9 cellular contexts compared by ENCODE assay signal in genomic region chr18:55401275-55401620, GRCh38.
DNase-seq lines count a peak whose midpoint lies in the region; ATAC-seq, FAIRE-seq and TF ChIP-seq lines count a peak whose summit lies in the region.
"Had no signal": no experiment of that assay in that cellular context is flagged by ENCODE, and none has a peak within 500 bp of the region (broad histone marks: within the 10 kb centered on the region; RNA-seq: fewer than 3 reads in every experiment).

No MANE protein-coding gene starts in this region.

- H3K4me2 ChIP-seq in OCI-LY3 (ENCODE audit: low read length) = peak overlapping the region; percentile 76
- H3K4me2 ChIP-seq in H1 (ENCODE audit: insufficient read depth in 1 of 2, low read depth in 2 of 2, low read length in 2 of 2) = peak overlapping the region; percentile 48; a peak in 2 of 4 replicates

- H3K56ac ChIP-seq in H1 (replicated peaks; ENCODE audit: insufficient read length, low read depth, low read length) = no peak overlapping the region

- no peak overlapping the region for H4K91ac ChIP-seq in H1 (replicated peaks; ENCODE audit: insufficient read length, low read length)

- peaks cover 5% of the 10 kb centered on the region for H3K79me1 ChIP-seq in H1 (ENCODE audit: low read depth, low read length)

- no peak overlapping the region; the same call in 1 of the 2 replicates for H3K18ac ChIP-seq in H1 (ENCODE audit: extremely low read depth, low read length)

- H3K27me3 ChIP-seq in OCI-LY3 (ENCODE audit: low read depth, low read length) (no peaks in the 10 kb centered on the region), H1 (replicated peaks in 1 of 4; ENCODE audit: control insufficient read depth in 3 of 4, extremely low read depth in 1 of 4, insufficient read depth in 3 of 4, low read length in 3 of 4) (no peaks in the 10 kb centered on the region), muscle layer of duodenum (ENCODE audit: low read depth, low read length) (no peaks in the 10 kb centered on the region), thoracic aorta (replicated peaks; ENCODE audit: insufficient read depth) (no peaks in the 10 kb centered on the region)

- no peak overlapping the region; the same call in 1 of the 2 replicates for H2AK5ac ChIP-seq in H1 (ENCODE audit: low read depth, low read length)

- intact Hi-C loops in activated T-helper 2 cell treated with anti-CD3 and anti-CD28 coated beads, Interferon-gamma antibody, Interleukin-2, Interleukin-4, amounts not matched to agents 10 μg/mL and 5 μg/mL and 100 μg/mL, durations not matched to agents 14 hours and 24 hours and 36 hours (cut with micrococcal nuclease) = loop anchor here (5.0 kb wide), 1 partner anchor 169 kb away; no protein-coding TSS in a partner anchor

- no peak overlapping the region for H3K9ac ChIP-seq in OCI-LY3 (ENCODE audit: low read length)
- H3K9ac ChIP-seq in H1 (replicated peaks in 1 of 4; ENCODE audit: extremely low read depth in 1 of 4, low read depth in 3 of 4, low read length in 3 of 4) = peak overlapping the region in 1 of 4 experiments; percentile 46; a peak in 1 of 7 replicates

- WGBS in H1 (ENCODE audit: extremely low coverage in 1 of 2, insufficient coverage in 1 of 2, insufficient read length in 1 of 2, insufficient replicate concordance in 2 of 2, low coverage in 1 of 2, low lambda C conversion rate in 2 of 2, missing lambda C conversion rate in 1 of 2), 2 experiments = 81% methylated on average over 5 of the region's 5 CpGs; no CpG with 5 or more reads in 1 of the 2 experiments

- no peak for TF ChIP-seq CTCF in OCI-LY3 (IDR thresholded peaks at IDR 0.05; ENCODE audit: low read depth, low read length)
- no peak for TF ChIP-seq CTCF in H1 (IDR thresholded peaks at IDR 0.05; ENCODE audit: control extremely low read depth in 1 of 3, insufficient read depth in 1 of 3, low read depth in 1 of 3, low read length in 3 of 3)
- TF ChIP-seq CTCF in thoracic aorta (IDR thresholded peaks at IDR 0.05) = no peak

- no peak overlapping the region for H3K23ac ChIP-seq in H1 (ENCODE audit: insufficient read length)

- H3K79me2 ChIP-seq in OCI-LY3 (ENCODE audit: low read length) (peaks cover 100% of the 10 kb centered on the region), H1 (ENCODE audit: control insufficient read depth in 1 of 2, insufficient read depth in 2 of 2, low read length in 2 of 2) (peaks cover 0 to 85% of the 10 kb centered on the region in 2 experiments; a peak in 2 of 4 replicates)

- no peak overlapping the region for H2BK20ac ChIP-seq in H1 (ENCODE audit: low read length)

- H3K14ac ChIP-seq in H1 (ENCODE audit: insufficient read length) = no peak overlapping the region

- peaks cover 53% of the 10 kb centered on the region for H3K36me3 ChIP-seq in OCI-LY3 (replicated peaks; ENCODE audit: low read depth, low read length)
- H3K36me3 ChIP-seq in H1 (ENCODE audit: control insufficient read depth in 2 of 4, insufficient read depth in 4 of 4, low read length in 3 of 4) = no peaks in the 10 kb centered on the region
- no peaks in the 10 kb centered on the region for H3K36me3 ChIP-seq in muscle layer of duodenum (ENCODE audit: control insufficient read depth in 1 of 2, insufficient read depth in 2 of 2, low read length in 2 of 2)
- no peaks in the 10 kb centered on the region for H3K36me3 ChIP-seq in thoracic aorta

- H3K27ac Mint-ChIP-seq in activated T-helper 2 cell treated with anti-CD3 and anti-CD28 coated beads, Interferon-gamma antibody, Interleukin-2, Interleukin-4, amounts not matched to agents 10 μg/mL and 5 μg/mL and 100 μg/mL, durations not matched to agents 14 hours and 24 hours and 36 hours = no peak overlapping the region
- H3K27ac Mint-ChIP-seq in effector memory CD8-positive, alpha-beta T cell = no peak overlapping the region
- H3K27ac Mint-ChIP-seq: activated CD8-positive, alpha-beta T cell treated with anti-CD3 and anti-CD28 coated beads for 36 hours had no signal

- no peak overlapping the region for H2BK15ac ChIP-seq in H1 (ENCODE audit: low read length)

- CTCF ChIA-PET in H1 (lab: Charles Lee; ENCODE audit: partially characterized antibody) = interaction anchor here (1.0 to 1.5 kb wide), 2 partner anchors 14 to 17 kb away, joined by 3 to 6 read pairs; no protein-coding TSS in a partner anchor

- H3K4me3 ChIP-seq in OCI-LY3 (ENCODE audit: low read length) = no peak overlapping the region
- no peak overlapping the region for H3K4me3 ChIP-seq in H1 (ENCODE audit: extremely low read depth in 1 of 4, insufficient read depth in 2 of 4, low read depth in 3 of 4, low read length in 4 of 4)
- H3K4me3 ChIP-seq in muscle layer of duodenum (ENCODE audit: low read depth in 1 of 2, low read length in 2 of 2) = peak overlapping the region; percentile 52 to 59
- peak overlapping the region; percentile 71 for H3K4me3 ChIP-seq in thoracic aorta

- TF ChIP-seq POLR2A in H1 (IDR thresholded peaks at IDR 0.05; ENCODE audit: control extremely low read depth in 1 of 2, low read depth in 2 of 2, low read length in 2 of 2) (no peak), H54 (IDR thresholded peaks at IDR 0.05; ENCODE audit: low read depth, low read length) (no peak)

- no peak overlapping the region for H3K4ac ChIP-seq in H1 (replicated peaks; ENCODE audit: insufficient read length, low read depth, low read length)

- FAIRE-seq in H1 (lab: Jason Lieb, UNC) = no peak
- no peak for FAIRE-seq in H54 (lab: Jason Lieb, UNC)

- no peak for ATAC-seq in thoracic aorta (ENCODE audit: insufficient number of reproducible peaks, low FRiP score, low read depth)
- no peak for ATAC-seq in HG02759 (IDR thresholded peaks at IDR 0.05; ENCODE audit: unreplicated experiment)
- ATAC-seq in effector memory CD8-positive, alpha-beta T cell (replicated peaks) = no peak
- ATAC-seq: activated CD8-positive, alpha-beta T cell treated with anti-CD3 and anti-CD28 coated beads for 36 hours had no signal

- no peaks in the 10 kb centered on the region; the same call in 1 of the 2 replicates for H3K23me2 ChIP-seq in H1 (ENCODE audit: low read depth, low read length)

- H3K4me3 Mint-ChIP-seq in activated T-helper 2 cell treated with anti-CD3 and anti-CD28 coated beads, Interferon-gamma antibody, Interleukin-2, Interleukin-4, amounts not matched to agents 10 μg/mL and 5 μg/mL and 100 μg/mL, durations not matched to agents 14 hours and 24 hours and 36 hours (ENCODE audit: low read depth) = no peak overlapping the region
- no peak overlapping the region for H3K4me3 Mint-ChIP-seq in effector memory CD8-positive, alpha-beta T cell
- H3K4me3 Mint-ChIP-seq: activated CD8-positive, alpha-beta T cell treated with anti-CD3 and anti-CD28 coated beads for 36 hours had no signal

- H4K5ac ChIP-seq in H1 (ENCODE audit: insufficient read length, low read depth, low read length) = no peak overlapping the region

- peaks cover 99% of the 10 kb centered on the region for H4K20me1 ChIP-seq in OCI-LY3 (ENCODE audit: insufficient read depth, low read length)
- H4K20me1 ChIP-seq in H1 (replicated peaks in 1 of 2; ENCODE audit: control insufficient read depth in 1 of 2, insufficient read depth in 2 of 2, low read length in 2 of 2) = peaks cover 0 to 1% of the 10 kb centered on the region in 2 experiments

- POLR2A ChIA-PET in H1 (lab: Charles Lee; ENCODE audit: partially characterized antibody) = interaction anchor here (1.5 kb wide), 1 partner anchor 10 kb away, joined by 3 read pairs; no protein-coding TSS in a partner anchor

- H2AFZ ChIP-seq in OCI-LY3 (ENCODE audit: low read depth, low read length) (no peak overlapping the region), H1 (ENCODE audit: low read length) (no peak overlapping the region)

- H3K9me3 Mint-ChIP-seq in activated T-helper 2 cell treated with anti-CD3 and anti-CD28 coated beads, Interferon-gamma antibody, Interleukin-2, Interleukin-4, amounts not matched to agents 10 μg/mL and 5 μg/mL and 100 μg/mL, durations not matched to agents 14 hours and 24 hours and 36 hours = no peaks in the 10 kb centered on the region
- H3K9me3 Mint-ChIP-seq in effector memory CD8-positive, alpha-beta T cell = peaks cover 0 to 3% of the 10 kb centered on the region in 2 donors
- H3K9me3 Mint-ChIP-seq: activated CD8-positive, alpha-beta T cell treated with anti-CD3 and anti-CD28 coated beads for 36 hours had no signal

- H4K8ac ChIP-seq in H1 (ENCODE audit: extremely low read depth, insufficient read depth, low read length) = no peak overlapping the region

- no peak for TF ChIP-seq RAD21 in H1 (IDR thresholded peaks at IDR 0.05 in 1 of 2, conservative IDR thresholded peaks at IDR 0.05 in 1 of 2; ENCODE audit: low read depth in 2 of 2, low read length in 2 of 2)

- DNase-seq in H1 (ENCODE audit: low read depth in 1 of 2, low spot score in 2 of 2) = no peak
- DNase-seq in thoracic aorta (ENCODE audit: low spot score) = no peak
- no peak for DNase-seq in activated T-helper 2 cell treated with anti-CD3 and anti-CD28 coated beads, Interferon-gamma antibody, Interleukin-2, Interleukin-4, amounts not matched to agents 10 μg/mL and 5 μg/mL and 100 μg/mL, durations not matched to agents 14 hours and 24 hours and 36 hours (ENCODE audit: low spot score)
- no peak for DNase-seq in H54 (ENCODE audit: insufficient read length, low spot score)
- DNase-seq in effector memory CD8-positive, alpha-beta T cell = no peak
- DNase-seq: activated CD8-positive, alpha-beta T cell treated with anti-CD3 and anti-CD28 coated beads for 36 hours had no signal

- peaks cover 8% of the 10 kb centered on the region for H3K4me1 Mint-ChIP-seq in activated T-helper 2 cell treated with anti-CD3 and anti-CD28 coated beads, Interferon-gamma antibody, Interleukin-2, Interleukin-4, amounts not matched to agents 10 μg/mL and 5 μg/mL and 100 μg/mL, durations not matched to agents 14 hours and 24 hours and 36 hours (ENCODE audit: low read depth)
- H3K4me1 Mint-ChIP-seq in effector memory CD8-positive, alpha-beta T cell (ENCODE audit: low read depth in 2 of 2) = no peaks in the 10 kb centered on the region

- no peaks in the 10 kb centered on the region for H3K9me3 ChIP-seq in OCI-LY3 (ENCODE audit: insufficient read depth, low read length)
- H3K9me3 ChIP-seq in H1 (ENCODE audit: insufficient read depth in 2 of 2, low read depth in 1 of 2, low read length in 1 of 2) = no peaks in the 10 kb centered on the region
- H3K9me3 ChIP-seq in muscle layer of duodenum (ENCODE audit: control insufficient read depth in 1 of 2, low read length in 2 of 2) = no peaks in the 10 kb centered on the region
- no peaks in the 10 kb centered on the region for H3K9me3 ChIP-seq in thoracic aorta

- H2BK12ac ChIP-seq in H1 (ENCODE audit: low read depth, low read length) = no peak overlapping the region; the same call in 1 of the 2 replicates

- peaks cover 62% of the 10 kb centered on the region for H3K4me1 ChIP-seq in OCI-LY3 (ENCODE audit: low read length)
- peaks cover 3 to 26% (median 18%) of the 10 kb centered on the region in 4 experiments; a peak in 5 of 7 replicates for H3K4me1 ChIP-seq in H1 (replicated peaks in 1 of 4; ENCODE audit: control insufficient read depth in 3 of 4, insufficient read depth in 4 of 4, low read length in 3 of 4)
- H3K4me1 ChIP-seq in muscle layer of duodenum (ENCODE audit: control insufficient read depth in 1 of 2, insufficient read depth in 2 of 2, low read length in 2 of 2) = peaks cover 0 to 16% of the 10 kb centered on the region in 2 donors
- peaks cover 16 to 44% of the 10 kb centered on the region in 2 donors for H3K4me1 ChIP-seq in thoracic aorta (ENCODE audit: control insufficient read depth in 1 of 2, low read depth in 2 of 2)

- no peaks in the 10 kb centered on the region for H3K36me3 Mint-ChIP-seq in activated T-helper 2 cell treated with anti-CD3 and anti-CD28 coated beads, Interferon-gamma antibody, Interleukin-2, Interleukin-4, amounts not matched to agents 10 μg/mL and 5 μg/mL and 100 μg/mL, durations not matched to agents 14 hours and 24 hours and 36 hours (ENCODE audit: low read depth)
- no peaks in the 10 kb centered on the region for H3K36me3 Mint-ChIP-seq in effector memory CD8-positive, alpha-beta T cell (ENCODE audit: insufficient read depth)

- no peak for TF ChIP-seq EP300 in H1 (IDR thresholded peaks at IDR 0.05; ENCODE audit: borderline replicate concordance in 1 of 2, low read depth in 2 of 2, low read length in 2 of 2)

- peaks cover 1% of the 10 kb centered on the region for H3K27me3 Mint-ChIP-seq in activated T-helper 2 cell treated with anti-CD3 and anti-CD28 coated beads, Interferon-gamma antibody, Interleukin-2, Interleukin-4, amounts not matched to agents 10 μg/mL and 5 μg/mL and 100 μg/mL, durations not matched to agents 14 hours and 24 hours and 36 hours (ENCODE audit: low read depth)
- H3K27me3 Mint-ChIP-seq in effector memory CD8-positive, alpha-beta T cell = no peaks in the 10 kb centered on the region
- H3K27me3 Mint-ChIP-seq: activated CD8-positive, alpha-beta T cell treated with anti-CD3 and anti-CD28 coated beads for 36 hours had no signal

- H3K27ac ChIP-seq in OCI-LY3 (ENCODE audit: low read length) (peak overlapping the region; percentile 59), H1 (ENCODE audit: low read depth, low read length) (peak overlapping the region; percentile 3; the same call in 1 of the 2 replicates), muscle layer of duodenum (ENCODE audit: low read length) (peak overlapping the region; percentile 52), thoracic aorta (peak overlapping the region; percentile 56 to 59)

- H2BK5ac ChIP-seq in H1 (ENCODE audit: low read depth, low read length) = 0 out of 2 replicates have a peak overlapping the region, but pooled peaks have one; percentile 2

- H2BK120ac ChIP-seq in H1 (replicated peaks; ENCODE audit: low read depth, low read length) = no peak overlapping the region

Comparison
In these comparisons a context has a peak if more than half of its experiments do, and no peak if none do; other contexts are left out.
1. H3K27ac ChIP-seq: peak in every context shown above with its lines; median percentile 59 in OCI-LY3; 58 in thoracic aorta; 52 in muscle layer of duodenum; 3 in H1.
2. H3K4me3 ChIP-seq: peak in muscle layer of duodenum (2 of 2) and thoracic aorta (single experiment); none in OCI-LY3 (single experiment) and H1 (0 of 4).